In genomic region chr4:122930877-122931276, GRCh38 we compare ENCODE assay signal across 10 cellular contexts. TPM values are rescaled to one million over a fixed set of nuclear protein-coding genes. Genes with fewer than 3 reads are reported as not detected.
A peak's percentile ranks its signal among the peaks of the same experiment; 100 is the strongest.
DNase-seq lines count a peak whose midpoint lies in the region; ATAC-seq and TF ChIP-seq lines count a peak whose summit lies in the region.
"Had no signal": no experiment of that assay in that cellular context is flagged by ENCODE, and none has a peak within 500 bp of the region (broad histone marks: within the 10 kb centered on the region; RNA-seq: fewer than 3 reads in every experiment).

No MANE protein-coding gene starts in this region.

- H3K4me3 ChIP-seq in PC-9 (no peak overlapping the region), spleen (no peak overlapping the region)

- CTCF ChIA-PET in PC-9 (lab: Charles Lee) = interaction anchor here (0.5 to 1.4 kb wide), 4 partner anchors 172 to 1138 kb away, joined by 3 to 6 read pairs (median 4); no protein-coding TSS in a partner anchor

- peaks cover 8% of the 10 kb centered on the region for H3K79me2 ChIP-seq in PC-9 (ENCODE audit: low read depth)

- intact Hi-C loops in PC-9 (cut with micrococcal nuclease; ENCODE audit: unreplicated experiment) = loop anchor here (2.0 to 10.0 kb wide), 3 partner anchors 328 to 1029 kb away; no protein-coding TSS in a partner anchor
- intact Hi-C loops in spleen (cut with DNase I; ENCODE audit: low total_unique reads) = loop anchor here (5.0 kb wide), 1 partner anchor 174 kb away; no protein-coding TSS in a partner anchor

- 0 out of 2 replicates have a peak, but pooled peaks cover 3% of the 10 kb centered on the region for H3F3A ChIP-seq in PC-9 (ENCODE audit: insufficient read depth, low read depth)

- DNase-seq in NCI-H2029 treated with DMSO at 0.1 percent for 48 hours (lab: John Stamatoyannopoulos, UW) (peak; percentile 10), NCI-H2029 (lab: John Stamatoyannopoulos, UW) (no peak), PC-9 (no peak), fibroblast of peridontal ligament (ENCODE audit: extremely low read depth) (peak; percentile 73), spleen (no peak), iPS-NIHi11 (ENCODE audit: low spot score) (no peak)
- DNase-seq in activated CD4-positive, alpha-beta T cell treated with anti-CD3 and anti-CD28 coated beads, Interleukin-2, amount 50 U/mL, for 48 hours = no peak
- DNase-seq: Calu3, naive B cell had no signal

- H3K27me3 ChIP-seq in PC-9 (ENCODE audit: insufficient read depth, low read depth) = no peaks in the 10 kb centered on the region
- H3K27me3 ChIP-seq in spleen (replicated peaks in 1 of 7) = no peaks in the 10 kb centered on the region

- ATAC-seq in GM19324 (IDR thresholded peaks at IDR 0.05; ENCODE audit: low FRiP score, unreplicated experiment) = no peak

- TF ChIP-seq POLR2A in spleen (IDR thresholded peaks at IDR 0.05) = no peak

- no peak overlapping the region for H3K27ac ChIP-seq in PC-9
- no peak overlapping the region for H3K27ac ChIP-seq in spleen

- BruUV-seq in PC-9 (replicated peaks; lab: Mats Ljungman, UMichigan) = no TSS peak

- H3K36me3 ChIP-seq in PC-9 (ENCODE audit: low read depth) (peaks cover 15% of the 10 kb centered on the region), spleen (peaks cover 0 to 80% (median 39%) of the 10 kb centered on the region in 6 donors)

- TF ChIP-seq CTCF in PC-9 (conservative IDR thresholded peaks at IDR 0.05) = peak; percentile 85
- TF ChIP-seq CTCF in spleen (IDR thresholded peaks at IDR 0.05 in 8 of 11, conservative IDR thresholded peaks at IDR 0.05 in 3 of 11) = peak in 8 of 11 experiments; percentile 20 to 59 (median 46)

- H3K9me3 ChIP-seq in PC-9 (ENCODE audit: insufficient read depth, low read depth) (no peaks in the 10 kb centered on the region), spleen (no peaks in the 10 kb centered on the region)

- H3K9me2 ChIP-seq in PC-9 (ENCODE audit: insufficient read depth) = no peaks in the 10 kb centered on the region

- H4K20me1 ChIP-seq in PC-9 (ENCODE audit: insufficient read depth) = no peaks in the 10 kb centered on the region

- POLR2A ChIA-PET in PC-9 (lab: Charles Lee; ENCODE audit: unreplicated experiment) = interaction anchor here (0.7 kb wide), 1 partner anchor 172 kb away, joined by 3 read pairs; no protein-coding TSS in a partner anchor

- H3K4me2 ChIP-seq in PC-9 = no peak overlapping the region

- no peak overlapping the region for H2AFZ ChIP-seq in PC-9

- H3K4me1 ChIP-seq in PC-9 (replicated peaks; ENCODE audit: insufficient read depth) (no peaks in the 10 kb centered on the region), spleen (peaks cover 0 to 11% (median 0%) of the 10 kb centered on the region in 6 donors)

RNA-seq across cellular contexts. Expression of gene NUDT6, which starts 8.5 kb away (rescaled TPM):
- total RNA-seq in PC-9 (2021) (13.8 and 14.1 TPM in 2 replicates), spleen (1 to 10 TPM; 1.4 to 9.1 (median 4.7) TPM)
- 10 to 100 TPM in 2 of 3 donors, 1 to 10 TPM in 1; 5.5 to 12.5 (median 10.1) TPM for polyA plus RNA-seq in spleen

Comparison
In these comparisons a context has a peak if more than half of its experiments do, and no peak if none do; other contexts are left out.
1. DNase-seq: peak in NCI-H2029 treated with DMSO at 0.1 percent for 48 hours (single experiment) and fibroblast of peridontal ligament (single experiment); none in NCI-H2029 (single experiment), PC-9 (0 of 2), spleen (single experiment), iPS-NIHi11 (single experiment) and activated CD4-positive, alpha-beta T cell treated with anti-CD3 and anti-CD28 coated beads, Interleukin-2, amount 50 U/mL, for 48 hours (0 of 2).